ENCODE assay signal across 14 cellular contexts in the genomic region with DNA sequence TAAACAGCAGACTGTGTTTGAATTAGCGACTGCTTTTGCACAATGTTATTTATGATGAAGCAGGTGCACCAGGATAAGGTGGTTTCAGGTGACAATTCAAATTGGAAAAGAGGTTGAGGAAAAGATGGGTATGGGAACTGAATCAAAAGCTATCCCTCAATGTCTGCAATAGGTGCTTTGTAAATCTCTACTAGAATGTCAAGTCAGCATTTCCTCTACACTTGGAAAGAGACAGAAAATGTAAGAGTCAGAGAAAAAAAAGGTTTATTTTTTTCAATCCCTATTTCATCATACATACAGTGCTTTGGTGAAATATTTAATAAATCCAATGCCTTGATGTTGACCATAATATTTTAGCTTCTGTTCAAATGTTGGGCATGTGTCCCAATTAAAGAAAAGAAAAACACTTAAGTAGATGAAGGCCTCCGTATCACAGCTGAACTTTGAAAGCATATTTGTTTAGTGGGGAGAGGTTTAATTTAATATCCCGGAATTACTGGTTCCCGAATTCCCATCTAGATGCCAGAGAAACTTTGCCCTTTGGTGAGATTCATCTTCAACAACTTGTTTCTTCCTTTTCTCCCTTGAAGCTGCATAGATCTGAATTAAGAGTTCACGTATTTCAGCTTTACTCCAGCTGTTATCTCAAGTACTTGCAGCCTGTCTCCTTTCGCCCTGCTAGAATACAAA. TPM values are rescaled to one million over a fixed set of nuclear protein-coding genes. Genes with fewer than 3 reads are reported as not detected.
DNase-seq lines count a peak whose midpoint lies in the region; ATAC-seq, FAIRE-seq and TF ChIP-seq lines count a peak whose summit lies in the region.
"Had no signal": no experiment of that assay in that cellular context is flagged by ENCODE, and none has a peak within 500 bp of the region (broad histone marks: within the 10 kb centered on the region; RNA-seq: fewer than 3 reads in every experiment).

No MANE protein-coding gene starts in this region.

- H3K4me3 Mint-ChIP-seq in Caco-2 (ENCODE audit: unreplicated experiment) = peak overlapping the region; percentile 29
- no peak overlapping the region for H3K4me3 Mint-ChIP-seq in CD8-positive, alpha-beta memory T cell
- H3K4me3 Mint-ChIP-seq: activated CD4-positive, alpha-beta T cell treated with anti-CD3 and anti-CD28 coated beads, Interleukin-2, amount 10 ng/mL, durations not matched to agents 24 days and 14 days had no signal

- peaks cover 98% of the 10 kb centered on the region for H3K79me2 ChIP-seq in OCI-LY1 (ENCODE audit: insufficient read depth, low read length)
- no peaks in the 10 kb centered on the region for H3K79me2 ChIP-seq in HepG2 (ENCODE audit: insufficient read depth, low read length)

- no peaks in the 10 kb centered on the region for H3K36me3 ChIP-seq in Caco-2 (ENCODE audit: control insufficient read depth, insufficient read depth, low read length)
- peaks cover 19% of the 10 kb centered on the region; the same call in 1 of the 2 replicates for H3K36me3 ChIP-seq in OCI-LY1 (ENCODE audit: insufficient read depth, low read length)
- H3K36me3 ChIP-seq in HepG2 (replicated peaks in 1 of 2; ENCODE audit: control insufficient read depth in 1 of 2, insufficient read depth in 2 of 2, low read length in 2 of 2) = no peaks in the 10 kb centered on the region
- no peaks in the 10 kb centered on the region for H3K36me3 ChIP-seq in CD8-positive, alpha-beta memory T cell (ENCODE audit: insufficient read depth, low read length)
- no peaks in the 10 kb centered on the region for H3K36me3 ChIP-seq in heart right ventricle
- H3K36me3 ChIP-seq: adrenal gland had no signal

- H4K20me1 ChIP-seq in OCI-LY1 (ENCODE audit: insufficient read depth, low read length) (peaks cover 4% of the 10 kb centered on the region; the same call in 1 of the 2 replicates), HepG2 (ENCODE audit: insufficient read depth, low read length) (no peaks in the 10 kb centered on the region)

- TF ChIP-seq RAD21 in HepG2 (CRISPR knock-in tag; IDR thresholded peaks at IDR 0.05) = no peak

- TF ChIP-seq EP300 in HepG2 (IDR thresholded peaks at IDR 0.05; ENCODE audit: low read depth in 2 of 2, low read length in 2 of 2) (no peak), HepG2 (CRISPR knock-in tag; IDR thresholded peaks at IDR 0.05; ENCODE audit: borderline replicate concordance) (no peak)

- no peak overlapping the region for H3K27ac ChIP-seq in OCI-LY1 (ENCODE audit: low read depth, low read length, poor library complexity, severe bottlenecking)
- no peak overlapping the region for H3K27ac ChIP-seq in HepG2 (ENCODE audit: extremely low read length, insufficient read depth, low read length)
- H3K27ac ChIP-seq in CD8-positive, alpha-beta memory T cell (ENCODE audit: low read depth, low read length) = no peak overlapping the region
- no peak overlapping the region for H3K27ac ChIP-seq in heart right ventricle
- H3K27ac ChIP-seq in RWPE1 = no peak overlapping the region
- H3K27ac ChIP-seq: adrenal gland, KMS-11 had no signal

- FAIRE-seq in HepG2 (lab: Jason Lieb, UNC) = no peak

- no peaks in the 10 kb centered on the region for H3K27me3 ChIP-seq in Caco-2 (replicated peaks; ENCODE audit: control insufficient read depth, insufficient read depth, low read length)
- no peaks in the 10 kb centered on the region for H3K27me3 ChIP-seq in OCI-LY1 (ENCODE audit: insufficient read depth, low read length)
- H3K27me3 ChIP-seq in HepG2 (ENCODE audit: control insufficient read depth in 1 of 2, insufficient read depth in 2 of 2, low read length in 2 of 2) = peaks cover 1 to 12% of the 10 kb centered on the region in 2 experiments
- H3K27me3 ChIP-seq in CD8-positive, alpha-beta memory T cell (ENCODE audit: insufficient read depth, low read length, poor library complexity, severe bottlenecking) = no peaks in the 10 kb centered on the region
- H3K27me3 ChIP-seq in heart right ventricle = no peaks in the 10 kb centered on the region
- H3K27me3 ChIP-seq: adrenal gland had no signal

- peak overlapping the region; percentile 78 for H3K27ac Mint-ChIP-seq in Caco-2 (ENCODE audit: unreplicated experiment)
- H3K27ac Mint-ChIP-seq in CD8-positive, alpha-beta memory T cell = peak overlapping the region in 1 of 8 donors; percentile 36
- H3K27ac Mint-ChIP-seq: activated CD4-positive, alpha-beta T cell treated with anti-CD3 and anti-CD28 coated beads, Interleukin-2, amount 10 ng/mL, durations not matched to agents 24 days and 14 days had no signal

- intact Hi-C loops in Caco-2 (cut with micrococcal nuclease; ENCODE audit: unreplicated experiment) (loop anchor here (5.0 kb wide), 1 partner anchor 306 kb away; no protein-coding TSS in a partner anchor), HepG2 (cut with micrococcal nuclease; ENCODE audit: unreplicated experiment) (loop anchor here (2.0 kb wide), 1 partner anchor 803 kb away; no protein-coding TSS in a partner anchor), heart right ventricle (cut with DNase I) (loop anchor here in 6 of 10 donors (2.0 to 10.0 kb wide), 7 partner anchors 51 to 739 kb away; no protein-coding TSS in a partner anchor)

- no peaks in the 10 kb centered on the region for H3K27me3 Mint-ChIP-seq in Caco-2 (ENCODE audit: insufficient read depth, unreplicated experiment)
- H3K27me3 Mint-ChIP-seq in CD8-positive, alpha-beta memory T cell = no peaks in the 10 kb centered on the region

- peaks cover 56% of the 10 kb centered on the region for H3K4me1 Mint-ChIP-seq in Caco-2 (ENCODE audit: low read depth, unreplicated experiment)
- H3K4me1 Mint-ChIP-seq in CD8-positive, alpha-beta memory T cell = peaks cover 31 to 60% (median 33%) of the 10 kb centered on the region in 3 donors

- in situ Hi-C loops in HepG2 (cut with HindIII; ENCODE audit: extremely low pct_ligation_motif_present, low pct_unique_long_range_greater_than_20kb) = loop anchor here (5.0 kb wide), 1 partner anchor 736 kb away; no protein-coding TSS in a partner anchor

- H3F3A ChIP-seq in OCI-LY1 (ENCODE audit: insufficient read depth, low read length) = no peaks in the 10 kb centered on the region

- CTCF ChIA-PET in Caco-2 (lab: Charles Lee) = interaction anchor here (0.7 to 0.9 kb wide), 3 partner anchors 223 to 799 kb away, joined by 4 read pairs; no protein-coding TSS in a partner anchor
- CTCF ChIA-PET in HepG2 (lab: Yijun Ruan, JAX; ENCODE audit: low intra/inter-chr PET ratio, low total read pairs) = interaction anchor here (2.8 kb wide), 1 partner anchor 736 kb away, joined by 15 read pairs; no protein-coding TSS in a partner anchor
- CTCF ChIA-PET in CD8-positive, alpha-beta memory T cell (lab: Charles Lee) = interaction anchor here (0.8 to 12.1 kb wide), 6 partner anchors 25 to 379 kb away, joined by 3 to 143 read pairs (median 5); no protein-coding TSS in a partner anchor
- CTCF ChIA-PET in RWPE1 (lab: Yijun Ruan, JAX) = interaction anchor here (0.6 to 2.2 kb wide), 4 partner anchors 12 to 803 kb away, joined by 3 to 8 read pairs (median 7); no protein-coding TSS in a partner anchor

- no peaks in the 10 kb centered on the region for H3K9me2 ChIP-seq in OCI-LY1 (ENCODE audit: low read depth, low read length)

- TF ChIP-seq CTCF in Caco-2 (IDR thresholded peaks at IDR 0.05; ENCODE audit: insufficient read depth in 1 of 2, low read depth in 1 of 2, low read length in 1 of 2, severe bottlenecking in 1 of 2, unreplicated experiment in 1 of 2) (no peak), OCI-LY1 (IDR thresholded peaks at IDR 0.05; ENCODE audit: low read length) (no peak), HepG2 (CRISPR knock-in tag; IDR thresholded peaks at IDR 0.05) (no peak), heart right ventricle (IDR thresholded peaks at IDR 0.05) (no peak), RWPE1 (conservative IDR thresholded peaks at IDR 0.05; ENCODE audit: low read depth) (no peak)

- H3K4me1 ChIP-seq in Caco-2 = peaks cover 55% of the 10 kb centered on the region
- H3K4me1 ChIP-seq in OCI-LY1 (ENCODE audit: insufficient read depth, low read length, severe bottlenecking) = peaks cover 78% of the 10 kb centered on the region
- H3K4me1 ChIP-seq in HepG2 (ENCODE audit: insufficient read depth, low read length) = peaks cover 5% of the 10 kb centered on the region
- H3K4me1 ChIP-seq in CD8-positive, alpha-beta memory T cell (ENCODE audit: insufficient read depth, low read length) = peaks cover 16% of the 10 kb centered on the region
- H3K4me1 ChIP-seq in heart right ventricle = peaks cover 0 to 37% (median 18%) of the 10 kb centered on the region in 9 donors

- H3K4me3 ChIP-seq in Caco-2 (ENCODE audit: low read depth, low read length) (no peak overlapping the region), OCI-LY1 (ENCODE audit: low read depth, low read length, poor library complexity, severe bottlenecking) (no peak overlapping the region), HepG2 (replicated peaks in 1 of 3; ENCODE audit: insufficient read depth in 1 of 3, low read depth in 2 of 3, low read length in 3 of 3) (no peak overlapping the region), heart right ventricle (no peak overlapping the region)
- no peak overlapping the region for H3K4me3 ChIP-seq in CD8-positive, alpha-beta memory T cell (ENCODE audit: low read length)
- H3K4me3 ChIP-seq: adrenal gland had no signal

- ATAC-seq in HepG2 = no peak
- no peak for ATAC-seq in heart right ventricle
- ATAC-seq: HCT116 had no signal

- peaks cover 40% of the 10 kb centered on the region for H3K36me3 Mint-ChIP-seq in Caco-2 (ENCODE audit: insufficient read depth, unreplicated experiment)
- peaks cover 0 to 14% (median 0%) of the 10 kb centered on the region in 3 donors for H3K36me3 Mint-ChIP-seq in CD8-positive, alpha-beta memory T cell

- POLR2A ChIA-PET in Caco-2 (lab: Charles Lee) = no interaction called here
- POLR2A ChIA-PET in HepG2 (lab: Yijun Ruan, JAX) = no interaction called here
- POLR2A ChIA-PET in CD8-positive, alpha-beta memory T cell (lab: Charles Lee) = no interaction called here
- POLR2A ChIA-PET in RWPE1 (lab: Yijun Ruan, JAX; ENCODE audit: low non-redundant PET) = no interaction called here

- BruUV-seq in Caco-2 (replicated peaks; lab: Mats Ljungman, UMichigan) (no TSS peak), HepG2 (replicated peaks; lab: Mats Ljungman, UMichigan) (no TSS peak)

- H3K9me3 ChIP-seq in Caco-2 = no peaks in the 10 kb centered on the region
- no peaks in the 10 kb centered on the region for H3K9me3 ChIP-seq in OCI-LY1 (ENCODE audit: low read length)
- no peaks in the 10 kb centered on the region for H3K9me3 ChIP-seq in HepG2 (ENCODE audit: low read length)
- no peaks in the 10 kb centered on the region for H3K9me3 ChIP-seq in CD8-positive, alpha-beta memory T cell (ENCODE audit: low read length)
- H3K9me3 ChIP-seq in heart right ventricle = no peaks in the 10 kb centered on the region
- H3K9me3 ChIP-seq: adrenal gland had no signal

- peak overlapping the region; percentile 40; the same call in 1 of the 2 replicates for H3K4me2 ChIP-seq in OCI-LY1 (ENCODE audit: low read length)
- no peak overlapping the region for H3K4me2 ChIP-seq in HepG2 (ENCODE audit: low read depth, low read length)
- H3K4me2 ChIP-seq: KMS-11 had no signal

- 30% methylated on average over 6 of the region's 6 CpGs for WGBS in HepG2 (ENCODE audit: low lambda C conversion rate)
- 82 to 90% methylated on average over 6 of the region's 6 CpGs for WGBS in heart right ventricle, 2 donors

- H2AFZ ChIP-seq in OCI-LY1 (ENCODE audit: low read length) (no peak overlapping the region), HepG2 (ENCODE audit: low read length) (no peak overlapping the region)

- no peaks in the 10 kb centered on the region for H3K9me3 Mint-ChIP-seq in Caco-2 (ENCODE audit: unreplicated experiment)
- no peaks in the 10 kb centered on the region for H3K9me3 Mint-ChIP-seq in CD8-positive, alpha-beta memory T cell
- H3K9me3 Mint-ChIP-seq: activated CD4-positive, alpha-beta T cell treated with anti-CD3 and anti-CD28 coated beads, Interleukin-2, amount 10 ng/mL, durations not matched to agents 24 days and 14 days had no signal

- DNase-seq in Caco-2 (no peak), NCI-H146 treated with DMSO at 0.1 percent for 48 hours (lab: John Stamatoyannopoulos, UW; ENCODE audit: unreplicated experiment) (peak; percentile 98), HepG2 (ENCODE audit: low spot score) (no peak), heart right ventricle (no peak), hypothalamus (lab: John Stamatoyannopoulos, UW) (no peak), RWPE1 (ENCODE audit: low spot score) (no peak)
- no peak for DNase-seq in CD8-positive, alpha-beta memory T cell
- DNase-seq: activated CD4-positive, alpha-beta T cell treated with anti-CD3 and anti-CD28 coated beads, Interleukin-2, amount 10 ng/mL, durations not matched to agents 24 days and 14 days; activated T-cell treated with anti-CD3 and anti-CD28 coated beads, Interleukin-2, amount 50 U/mL, for 48 hours; adrenal gland; NCI-H226 had no signal

- H3K9ac ChIP-seq in OCI-LY1 (ENCODE audit: low read length) (no peak overlapping the region), HepG2 (ENCODE audit: insufficient read depth, low read depth, low read length) (no peak overlapping the region)
- H3K9ac ChIP-seq: KMS-11 had no signal

- no peak for TF ChIP-seq POLR2A in HepG2 (IDR thresholded peaks at IDR 0.05; ENCODE audit: insufficient read depth in 1 of 2, low read depth in 2 of 2, low read length in 2 of 2)

RNA-seq across cellular contexts. Expression of gene RASGEF1B, which starts 5.9 kb away (rescaled TPM):
- 24.8 and 32.3 TPM in 2 replicates for total RNA-seq in Caco-2 (2022)
- total RNA-seq in HepG2 (2016; rRNA removed; fragmentation: Illumina TruSeq; extraction: Trizol) = 0.04 TPM in 1 of 2 replicates, not detected in the other
- total RNA-seq in HepG2 (2016; cell fraction: cytosol; rRNA removed; fragmentation: Illumina TruSeq; extraction: Trizol; ENCODE audit: low read depth) = not detected in 2 replicates
- not detected in 2 replicates for total RNA-seq in HepG2 (2016; cell fraction: insoluble cytoplasmic fraction; rRNA removed; fragmentation: Illumina TruSeq; extraction: Trizol)
- not detected in 2 replicates for total RNA-seq in HepG2 (2016; cell fraction: membrane; rRNA removed; fragmentation: Illumina TruSeq; extraction: Trizol)
- total RNA-seq in HepG2 (2016; cell fraction: nucleus; rRNA removed; fragmentation: Illumina TruSeq; extraction: Trizol) = not detected in 2 replicates
- 0.04 and 0.05 TPM in 2 replicates for polyA plus RNA-seq in HepG2 (2011; rRNA removed)
- 0.03 TPM in 1 of 2 replicates, not detected in the other for polyA plus RNA-seq in HepG2 (2011; cell fraction: cytosol; rRNA removed)
- polyA plus RNA-seq in HepG2 (2011; cell fraction: nucleus; rRNA removed) = not detected in 2 replicates
- polyA plus RNA-seq in HepG2 (2012) = not detected in 2 replicates
- not detected in 2 replicates for polyA plus RNA-seq in HepG2 (2016; cell fraction: cytosol; fragmentation: Illumina TruSeq; extraction: Trizol; ENCODE audit: low read depth)
- polyA plus RNA-seq in HepG2 (2016; cell fraction: insoluble cytoplasmic fraction; fragmentation: Illumina TruSeq; extraction: Trizol; ENCODE audit: low read depth) = not detected in 2 replicates
- polyA plus RNA-seq in HepG2 (2016; cell fraction: membrane; fragmentation: Illumina TruSeq; extraction: Trizol; ENCODE audit: low read depth) = not detected in 2 replicates
- not detected in 2 replicates for polyA plus RNA-seq in HepG2 (2016; cell fraction: nucleus; fragmentation: Illumina TruSeq; extraction: Trizol; ENCODE audit: insufficient read depth, low read depth)
- polyA minus RNA-seq in HepG2 (2011; rRNA and poly(A)+ RNA removed; ENCODE audit: low replicate concordance) = 0.84 TPM in 1 of 2 replicates, not detected in the other
- polyA minus RNA-seq in HepG2 (2011; cell fraction: cytosol; rRNA and poly(A)+ RNA removed) = not detected in 2 replicates
- 0.12 and 0.26 TPM in 2 replicates for polyA minus RNA-seq in HepG2 (2011; cell fraction: nucleus; rRNA and poly(A)+ RNA removed)
- 1 to 10 TPM; 4.9 to 5.5 TPM for total RNA-seq in CD8-positive, alpha-beta memory T cell
- 6.1 TPM for polyA plus RNA-seq in CD8-positive, alpha-beta memory T cell
- total RNA-seq in heart right ventricle = 1 to 10 TPM; 2.4 to 8.1 (median 3.4) TPM
- polyA plus RNA-seq in heart right ventricle = 1 to 10 TPM; 1.3 to 3.5 TPM
